ENCODE assay signal across 15 cellular contexts in genomic region chr9:75615284-75615683, GRCh38.
DNase-seq lines count a peak whose midpoint lies in the region; ATAC-seq and TF ChIP-seq lines count a peak whose summit lies in the region.
"Had no signal": no experiment of that assay in that cellular context is flagged by ENCODE, and none has a peak within 500 bp of the region (broad histone marks: within the 10 kb centered on the region; RNA-seq: fewer than 3 reads in every experiment).

No MANE protein-coding gene starts in this region.

- no peak overlapping the region for H2AK5ac ChIP-seq in mesendoderm (ENCODE audit: low read length)

- no peaks in the 10 kb centered on the region for H3K4me1 ChIP-seq in mesendoderm (ENCODE audit: control insufficient read depth, low read depth, low read length)

- H2BK5ac ChIP-seq in mesendoderm (ENCODE audit: low read length): no peak overlapping the region

- no peak overlapping the region for H3K27ac ChIP-seq in mesendoderm (ENCODE audit: low read depth, low read length)

- H3K36me3 ChIP-seq in mesendoderm (ENCODE audit: control insufficient read depth, insufficient read depth, low read length): no peaks in the 10 kb centered on the region

- H3K9ac ChIP-seq in mesendoderm (ENCODE audit: low read length): no peak overlapping the region

- CTCF ChIA-PET in HEK293T (lab: Yijun Ruan, JAX): no interaction called here

- no peak overlapping the region for H2BK15ac ChIP-seq in mesendoderm (replicated peaks; ENCODE audit: low read depth)

- H3K79me1 ChIP-seq in mesendoderm (ENCODE audit: low read length): no peaks in the 10 kb centered on the region

- TF ChIP-seq CTCF in LNCaP clone FGC (IDR thresholded peaks at IDR 0.05; ENCODE audit: control insufficient read depth, extremely low read depth, insufficient read depth): no peak

- peak; percentile 23 for DNase-seq in LNCaP clone FGC (ENCODE audit: low read depth)
- peak; percentile 50 for DNase-seq in NCI-H2107 treated with DMSO at 0.1 percent for 48 hours (lab: John Stamatoyannopoulos, UW; ENCODE audit: unreplicated experiment)
- DNase-seq in NCI-H82 treated with DMSO at 0.1 percent for 48 hours (lab: John Stamatoyannopoulos, UW; ENCODE audit: unreplicated experiment): peak; percentile 7
- DNase-seq in mesendoderm: peak; percentile 17
- no peak for DNase-seq in HEK293T (ENCODE audit: extremely low spot score)
- no peak for DNase-seq in mucosa of gallbladder (ENCODE audit: low spot score)
- DNase-seq in OCI-M1 (lab: John Stamatoyannopoulos, UW): no peak
- DNase-seq: activated T-cell treated with anti-CD3 and anti-CD28 coated beads for 4 hours; caudate nucleus; effector CD8-positive, alpha-beta T cell; HCEC 1CT; left ventricle myocardium superior; NCI-H446 treated with DMSO at 0.1 percent for 48 hours had no signal

- ATAC-seq in HG03521 (IDR thresholded peaks at IDR 0.05; ENCODE audit: unreplicated experiment): no peak
- ATAC-seq: GM12878 had no signal

- no CpG with 5 or more reads among the region's 4 CpGs for WGBS in mesendoderm (ENCODE audit: extremely low coverage, insufficient coverage, low lambda C conversion rate)

- H3K4ac ChIP-seq in mesendoderm (ENCODE audit: low read depth, low read length): no peak overlapping the region

- H3K56ac ChIP-seq in mesendoderm (ENCODE audit: low read length): no peak overlapping the region

- no peaks in the 10 kb centered on the region for H3K79me2 ChIP-seq in mesendoderm (ENCODE audit: control insufficient read depth, insufficient read depth, low read length)

- H3K4me2 ChIP-seq in mesendoderm (ENCODE audit: low read length): no peak overlapping the region

- no peak overlapping the region for H3K18ac ChIP-seq in mesendoderm (ENCODE audit: low read length)

- H3K4me3 ChIP-seq in LNCaP clone FGC (ENCODE audit: low read depth, low read length) (no peak overlapping the region), mesendoderm (ENCODE audit: low read length) (no peak overlapping the region)
- H3K4me3 ChIP-seq: GM12878 had no signal

- POLR2A ChIA-PET in HEK293T (lab: Yijun Ruan, JAX): no interaction called here

- H3K27me3 ChIP-seq in mesendoderm (ENCODE audit: insufficient read depth, low read length, poor library complexity): no peaks in the 10 kb centered on the region

- H2BK120ac ChIP-seq in mesendoderm (ENCODE audit: low read depth, low read length): no peak overlapping the region

- H3K23ac ChIP-seq in mesendoderm (ENCODE audit: low read length): no peak overlapping the region

- peak overlapping the region; percentile 56 for H4K8ac ChIP-seq in mesendoderm (ENCODE audit: low read depth, low read length)

- H4K5ac ChIP-seq in mesendoderm (ENCODE audit: low read length): no peak overlapping the region

TF ChIP-seq in HEK293T, 16 proteins besides CTCF, POLR2A, EP300 and RAD21:
- TF ChIP-seq LEF1 (IDR thresholded peaks at IDR 0.05; ENCODE audit: borderline replicate concordance) (no peak), L3MBTL2 (conservative IDR thresholded peaks at IDR 0.05) (no peak), SUZ12 (IDR thresholded peaks at IDR 0.05) (no peak), ARNT (IDR thresholded peaks at IDR 0.05) (no peak), FOXK2 (IDR thresholded peaks at IDR 0.05) (no peak), FOXA1 (IDR thresholded peaks at IDR 0.05) (no peak), BHLHE40 (IDR thresholded peaks at IDR 0.05; ENCODE audit: borderline replicate concordance) (no peak), SP1 (IDR thresholded peaks at IDR 0.05) (no peak), ZNF384 (IDR thresholded peaks at IDR 0.05) (no peak), NFRKB (IDR thresholded peaks at IDR 0.05) (no peak), FOXM1 (IDR thresholded peaks at IDR 0.05; ENCODE audit: borderline replicate concordance) (no peak), ELF4 (IDR thresholded peaks at IDR 0.05) (no peak), TARDBP (IDR thresholded peaks at IDR 0.05) (no peak), PKNOX1 (IDR thresholded peaks at IDR 0.05) (no peak), CTBP1 (IDR thresholded peaks at IDR 0.05; ENCODE audit: borderline replicate concordance) (no peak), HDGF (IDR thresholded peaks at IDR 0.05; ENCODE audit: borderline replicate concordance) (no peak)

Comparison
In these comparisons a context has a peak if more than half of its experiments do, and no peak if none do; other contexts are left out.
1. DNase-seq: peak in LNCaP clone FGC (single experiment), NCI-H2107 treated with DMSO at 0.1 percent for 48 hours (single experiment), NCI-H82 treated with DMSO at 0.1 percent for 48 hours (single experiment) and mesendoderm (single experiment); none in HEK293T (single experiment), mucosa of gallbladder (single experiment) and OCI-M1 (single experiment).